Comparison of ENCODE assay signal across 8 cellular contexts in genomic region chr9:2158111-2158610, GRCh38.
A peak's percentile ranks its signal among the peaks of the same experiment; 100 is the strongest.
DNase-seq lines count a peak whose midpoint lies in the region; ATAC-seq and TF ChIP-seq lines count a peak whose summit lies in the region.

No MANE protein-coding gene starts in this region.

- DNase-seq in NCI-H146 treated with DMSO at 0.1 percent for 48 hours (lab: John Stamatoyannopoulos, UW; ENCODE audit: unreplicated experiment) (peak; percentile 73), endothelial cell (ENCODE audit: low spot score) (peak; percentile 26), midbrain (lab: John Stamatoyannopoulos, UW) (peak; percentile 34), NCI-H1092 (lab: John Stamatoyannopoulos, UW) (no peak)
- DNase-seq in activated CD4-positive, alpha-beta T cell treated with anti-CD3 and anti-CD28 coated beads for 1 hour: peak; percentile 10
- peak; percentile 12 to 29 for DNase-seq in stimulated activated naive CD8-positive, alpha-beta T cell treated with anti-CD3 and anti-CD28 coated beads, Interleukin-15, amount 100 ng/mL, for 72 hours

- ATAC-seq in GM18498 (IDR thresholded peaks at IDR 0.05; ENCODE audit: unreplicated experiment): peak; percentile 65
- peak; percentile 68 for ATAC-seq in HG02678 (IDR thresholded peaks at IDR 0.05; ENCODE audit: unreplicated experiment)
- ATAC-seq in stimulated activated naive CD8-positive, alpha-beta T cell treated with anti-CD3 and anti-CD28 coated beads, Interleukin-15, amount 100 ng/mL, for 72 hours: peak; percentile 74

- peak overlapping the region; percentile 97 for H3K27ac Mint-ChIP-seq in endothelial cell (ENCODE audit: unreplicated experiment)
- H3K27ac Mint-ChIP-seq in stimulated activated naive CD8-positive, alpha-beta T cell treated with anti-CD3 and anti-CD28 coated beads, Interleukin-15, amount 100 ng/mL, for 72 hours: peak overlapping the region; percentile 94 to 98

- H3K4me3 Mint-ChIP-seq in endothelial cell (ENCODE audit: unreplicated experiment): peak overlapping the region; percentile 89
- peak overlapping the region; percentile 80 to 95 for H3K4me3 Mint-ChIP-seq in stimulated activated naive CD8-positive, alpha-beta T cell treated with anti-CD3 and anti-CD28 coated beads, Interleukin-15, amount 100 ng/mL, for 72 hours

- peaks cover 35% of the 10 kb centered on the region for H3K4me1 Mint-ChIP-seq in endothelial cell (ENCODE audit: unreplicated experiment)
- peaks cover 60% of the 10 kb centered on the region for H3K4me1 Mint-ChIP-seq in stimulated activated naive CD8-positive, alpha-beta T cell treated with anti-CD3 and anti-CD28 coated beads, Interleukin-15, amount 100 ng/mL, for 72 hours

- no peaks in the 10 kb centered on the region for H3K27me3 Mint-ChIP-seq in endothelial cell (ENCODE audit: unreplicated experiment)
- no peaks in the 10 kb centered on the region for H3K27me3 Mint-ChIP-seq in stimulated activated naive CD8-positive, alpha-beta T cell treated with anti-CD3 and anti-CD28 coated beads, Interleukin-15, amount 100 ng/mL, for 72 hours

- TF ChIP-seq CTCF in endothelial cell (IDR thresholded peaks at IDR 0.05; ENCODE audit: unreplicated experiment): no peak

- H3K36me3 Mint-ChIP-seq in endothelial cell (ENCODE audit: low read depth, unreplicated experiment): no peaks in the 10 kb centered on the region

- no peaks in the 10 kb centered on the region for H3K9me3 Mint-ChIP-seq in endothelial cell (ENCODE audit: unreplicated experiment)
- H3K9me3 Mint-ChIP-seq in stimulated activated naive CD8-positive, alpha-beta T cell treated with anti-CD3 and anti-CD28 coated beads, Interleukin-15, amount 100 ng/mL, for 72 hours: no peaks in the 10 kb centered on the region
